ENCODE assay signal across 13 cellular contexts in the genomic region with DNA sequence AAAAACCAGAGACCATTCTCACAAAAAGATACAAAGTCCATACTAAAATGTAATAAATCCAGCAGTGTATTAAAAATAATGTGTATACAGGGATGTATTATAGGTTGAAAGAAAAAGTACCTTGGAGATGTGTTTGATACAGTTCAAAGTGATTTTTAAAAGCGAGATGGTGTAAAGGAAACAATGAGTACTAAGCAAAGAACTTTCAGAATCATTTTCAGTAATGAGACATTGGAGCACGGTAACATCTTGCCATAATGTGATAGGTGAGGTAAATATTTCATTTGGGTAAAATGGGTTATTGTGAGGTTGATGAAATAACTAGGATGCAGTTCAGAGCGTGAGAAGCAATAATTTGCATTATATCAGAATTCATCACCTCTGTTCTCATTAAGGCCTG. TPM values are rescaled to one million over a fixed set of nuclear protein-coding genes. Genes with fewer than 3 reads are reported as not detected.
DNase-seq lines count a peak whose midpoint lies in the region; ATAC-seq and TF ChIP-seq lines count a peak whose summit lies in the region.
"Had no signal": no experiment of that assay in that cellular context is flagged by ENCODE, and none has a peak within 500 bp of the region (broad histone marks: within the 10 kb centered on the region; RNA-seq: fewer than 3 reads in every experiment).

No MANE protein-coding gene starts in this region.

- peaks cover 13% of the 10 kb centered on the region for H3K4me1 Mint-ChIP-seq in HFFc6 (ENCODE audit: low read depth)
- peaks cover 16% of the 10 kb centered on the region for H3K4me1 Mint-ChIP-seq in activated CD4-positive, alpha-beta memory T cell treated with anti-CD3 and anti-CD28 coated beads for 36 hours (ENCODE audit: low read depth)

- H3K27ac Mint-ChIP-seq in HFFc6, result peak overlapping the region; percentile 14
- peak overlapping the region; percentile 90 for H3K27ac Mint-ChIP-seq in activated CD4-positive, alpha-beta memory T cell treated with anti-CD3 and anti-CD28 coated beads for 36 hours

- H3K36me3 Mint-ChIP-seq in HFFc6 (ENCODE audit: low read depth), result peaks cover 7% of the 10 kb centered on the region; the same call in 1 of the 2 replicates
- H3K36me3 Mint-ChIP-seq in activated CD4-positive, alpha-beta memory T cell treated with anti-CD3 and anti-CD28 coated beads for 36 hours, result peaks cover 10% of the 10 kb centered on the region

- H3K4me3 Mint-ChIP-seq in HFFc6, result no peak overlapping the region
- H3K4me3 Mint-ChIP-seq in activated CD4-positive, alpha-beta memory T cell treated with anti-CD3 and anti-CD28 coated beads for 36 hours, result peak overlapping the region; percentile 45

- ATAC-seq in heart right ventricle (no peak), GM21390 (IDR thresholded peaks at IDR 0.05; ENCODE audit: unreplicated experiment) (no peak), left ventricle myocardium superior (no peak)

- H3K27ac ChIP-seq in cardiac muscle cell (peak overlapping the region; percentile 5), heart right ventricle (no peak overlapping the region), A673 (ENCODE audit: low read depth, low read length, poor library complexity, severe bottlenecking) (no peak overlapping the region)
- H3K27ac ChIP-seq: C4-2B had no signal

- intact Hi-C loops in heart right ventricle (cut with DNase I) (loop anchor here (2.0 to 10.0 kb wide), 4 partner anchors 54 to 164 kb away; no protein-coding TSS in a partner anchor), left ventricle myocardium superior (cut with micrococcal nuclease) (loop anchor here (5.0 kb wide), 1 partner anchor 162 kb away; no protein-coding TSS in a partner anchor), A673 (cut with micrococcal nuclease; ENCODE audit: unreplicated experiment) (loop anchor here (2.0 kb wide), 1 partner anchor 162 kb away; no protein-coding TSS in a partner anchor)
- intact Hi-C loops in activated CD4-positive, alpha-beta memory T cell treated with anti-CD3 and anti-CD28 coated beads for 36 hours (cut with micrococcal nuclease), result loop anchor here (1.0 to 2.0 kb wide), 5 partner anchors 18 to 162 kb away; a partner anchor contains a TSS

- CTCF ChIA-PET in activated CD4-positive, alpha-beta memory T cell treated with anti-CD3 and anti-CD28 coated beads for 36 hours (lab: Charles Lee), result interaction anchor here (1.4 kb wide), 1 partner anchor 27 kb away, joined by 6 read pairs; no protein-coding TSS in a partner anchor
- CTCF ChIA-PET in A673 (lab: Charles Lee), result no interaction called here

- BruUV-seq in A673 (replicated peaks; lab: Mats Ljungman, UMichigan), result no TSS peak

- WGBS in heart right ventricle, 2 donors, result 86 to 92% methylated on average over 3 of the region's 3 CpGs

- H3K27me3 ChIP-seq in cardiac muscle cell, result no peaks in the 10 kb centered on the region
- peaks cover 0 to 15% (median 0%) of the 10 kb centered on the region in 7 donors for H3K27me3 ChIP-seq in heart right ventricle
- H3K27me3 ChIP-seq in A673 (replicated peaks; ENCODE audit: insufficient read depth, low read depth, low read length, poor library complexity), result no peaks in the 10 kb centered on the region

- POLR2A ChIA-PET in activated CD4-positive, alpha-beta memory T cell treated with anti-CD3 and anti-CD28 coated beads for 36 hours (lab: Charles Lee), result interaction anchor here (1.0 kb wide), 1 partner anchor 69 kb away, joined by 3 read pairs; a partner anchor contains a TSS
- POLR2A ChIA-PET in A673 (lab: Charles Lee; ENCODE audit: low non-redundant PET), result no interaction called here

- H3K27me3 Mint-ChIP-seq in HFFc6 (ENCODE audit: insufficient read depth), result no peaks in the 10 kb centered on the region
- H3K27me3 Mint-ChIP-seq in activated CD4-positive, alpha-beta memory T cell treated with anti-CD3 and anti-CD28 coated beads for 36 hours, result no peaks in the 10 kb centered on the region

- H3K4me1 ChIP-seq in cardiac muscle cell (ENCODE audit: low read depth) (no peaks in the 10 kb centered on the region), heart right ventricle (peaks cover 0 to 4% (median 0%) of the 10 kb centered on the region in 9 donors), A673 (ENCODE audit: insufficient read depth, low read length, poor library complexity, severe bottlenecking) (no peaks in the 10 kb centered on the region)

- H3K9me3 ChIP-seq in cardiac muscle cell (ENCODE audit: low read depth), result no peaks in the 10 kb centered on the region
- no peaks in the 10 kb centered on the region for H3K9me3 ChIP-seq in heart right ventricle
- no peaks in the 10 kb centered on the region for H3K9me3 ChIP-seq in A673 (ENCODE audit: low read depth, low read length, poor library complexity, severe bottlenecking)

- no peak for DNase-seq in cardiac muscle cell (ENCODE audit: low read depth in 1 of 2, low spot score in 1 of 2)
- DNase-seq in heart right ventricle, result no peak
- DNase-seq in HFFc6, result no peak
- no peak for DNase-seq in activated CD4-positive, alpha-beta memory T cell treated with anti-CD3 and anti-CD28 coated beads for 36 hours
- no peak for DNase-seq in GM19238 (ENCODE audit: insufficient read length, low spot score)
- DNase-seq in left ventricle myocardium superior, result no peak
- no peak for DNase-seq in A673 (ENCODE audit: low spot score)
- DNase-seq: effector CD4-positive, alpha-beta T cell; glutamatergic neuron; GOT3; Kasumi-1 had no signal

- H3K4me3 ChIP-seq in cardiac muscle cell (no peak overlapping the region), heart right ventricle (no peak overlapping the region), A673 (ENCODE audit: low read depth, low read length, poor library complexity, severe bottlenecking) (no peak overlapping the region)

- peaks cover 28% of the 10 kb centered on the region for H3K36me3 ChIP-seq in cardiac muscle cell
- peaks cover 0 to 33% (median 0%) of the 10 kb centered on the region in 9 donors for H3K36me3 ChIP-seq in heart right ventricle
- peaks cover 21% of the 10 kb centered on the region for H3K36me3 ChIP-seq in A673 (ENCODE audit: insufficient read depth, low read length, poor library complexity, severe bottlenecking)

- no peaks in the 10 kb centered on the region for H3K9me3 Mint-ChIP-seq in HFFc6
- no peaks in the 10 kb centered on the region for H3K9me3 Mint-ChIP-seq in activated CD4-positive, alpha-beta memory T cell treated with anti-CD3 and anti-CD28 coated beads for 36 hours

- TF ChIP-seq CTCF in cardiac muscle cell (IDR thresholded peaks at IDR 0.05; ENCODE audit: low read depth, low read length) (no peak), heart right ventricle (IDR thresholded peaks at IDR 0.05) (no peak), HFFc6 (IDR thresholded peaks at IDR 0.05) (no peak), A673 (conservative IDR thresholded peaks at IDR 0.05; ENCODE audit: low read depth, low read length) (no peak)

RNA-seq across cellular contexts. Expression of a gene that starts 25.9 kb away (rescaled TPM):
- total RNA-seq in cardiac muscle cell (196 and 246 TPM in 2 replicates), heart right ventricle (100 to 1,000 TPM in 1 of 10 donors, 10 to 100 TPM in 9; 68.7 to 104 (median 80.6) TPM), left ventricle myocardium superior (76.8 TPM), A673 (2021) (218 and 225 TPM in 2 replicates)
- polyA plus RNA-seq in cardiac muscle cell (76.4 and 108 TPM in 2 replicates), heart right ventricle (10 to 100 TPM; 28.4 to 38.6 TPM)
- total RNA-seq in HFFc6 (2021; fragmentation: NEBNext Ultra II Directional; extraction: Animal tissue kit (Norgen Biotek cat#: 25700)), result 100 to 1,000 TPM; 137 to 153 (median 145) TPM
- 100 to 1,000 TPM; 282 to 295 TPM for total RNA-seq in activated CD4-positive, alpha-beta memory T cell treated with anti-CD3 and anti-CD28 coated beads for 36 hours

RNA-seq across cellular contexts. Expression of a gene that starts 53.7 kb away (rescaled TPM):
- total RNA-seq in cardiac muscle cell, result 9.9 and 15.8 TPM in 2 replicates
- 3.5 and 8.4 TPM in 2 replicates for polyA plus RNA-seq in cardiac muscle cell
- total RNA-seq in heart right ventricle, result 1 to 10 TPM; 5.3 to 7.9 (median 7.4) TPM
- 1 to 10 TPM; 1.2 to 2.0 TPM for polyA plus RNA-seq in heart right ventricle
- total RNA-seq in HFFc6 (2021; fragmentation: NEBNext Ultra II Directional; extraction: Animal tissue kit (Norgen Biotek cat#: 25700)), result 1 to 10 TPM; 6.6 to 9.0 (median 7.8) TPM
- total RNA-seq in activated CD4-positive, alpha-beta memory T cell treated with anti-CD3 and anti-CD28 coated beads for 36 hours, result 1 to 10 TPM; 9.3 to 9.7 TPM
- 6.5 TPM for total RNA-seq in left ventricle myocardium superior
- 10.9 and 12.0 TPM in 2 replicates for total RNA-seq in A673 (2021)
